ENCODE assay signal across 25 cellular contexts in the genomic region with DNA sequence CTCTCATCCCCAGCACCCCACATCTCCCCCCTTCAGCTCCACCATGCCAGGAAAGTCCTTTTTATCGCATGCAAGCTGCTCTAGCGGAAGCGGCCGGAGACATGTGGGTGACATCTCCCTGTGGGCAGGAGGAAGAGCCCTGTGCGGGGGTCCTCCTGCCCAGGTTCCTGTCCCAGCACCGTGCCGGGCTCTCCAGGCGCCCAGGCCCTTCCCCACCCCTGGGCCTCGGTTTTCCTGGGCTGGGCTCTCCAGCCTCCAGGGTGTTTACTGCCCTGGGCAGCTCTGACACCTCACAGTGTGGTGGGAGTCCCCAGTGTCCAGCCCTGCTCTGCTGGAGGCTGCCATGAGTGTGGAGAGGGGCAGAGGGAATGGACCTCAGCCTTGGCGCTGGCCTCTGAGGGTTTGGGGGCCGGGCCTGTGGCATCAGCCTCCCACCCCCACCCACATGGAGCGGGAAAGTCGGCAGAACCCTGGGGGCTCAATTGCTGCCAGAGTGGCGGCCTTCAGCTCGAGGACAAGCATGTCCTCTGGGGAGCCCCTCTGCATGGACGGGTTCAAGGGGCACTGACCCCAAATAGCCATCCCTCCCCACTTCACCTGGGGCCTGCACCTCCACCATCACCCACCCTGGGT. TPM values are rescaled to one million over a fixed set of nuclear protein-coding genes. Genes with fewer than 3 reads are reported as not detected.
"Had no signal": no experiment of that assay in that cellular context is flagged by ENCODE, and none has a peak within 500 bp of the region (broad histone marks: within the 10 kb centered on the region; RNA-seq: fewer than 3 reads in every experiment).

No MANE protein-coding gene starts in this region.

- H3K9me3 Mint-ChIP-seq: activated B cell treated with CpG ODN at 0.5 μM for 24 hours; activated naive CD4-positive, alpha-beta T cell treated with anti-CD3 and anti-CD28 coated beads for 36 hours; activated naive CD8-positive, alpha-beta T cell treated with anti-CD3 and anti-CD28 coated beads, Interleukin-2, amount 10 ng/mL, durations not matched to agents 7 days and 5 days; nephron; type B pancreatic cell had no signal

- ATAC-seq: activated CD4-positive, alpha-beta T cell treated with anti-CD3 and anti-CD28 coated beads for 36 hours; T-helper 17 cell had no signal

- H3K27ac ChIP-seq: SK-N-MC, thoracic aorta had no signal

- H3K4me3 ChIP-seq: SK-N-MC, thoracic aorta had no signal

- DNase-seq: activated B cell treated with CpG ODN at 0.5 μM for 24 hours; activated CD4-positive, alpha-beta T cell treated with anti-CD3 and anti-CD28 coated beads for 36 hours; activated CD4-positive, alpha-beta T cell treated with anti-CD3 and anti-CD28 coated beads, Interleukin-2, amount 50 U/mL, for 48 hours; activated CD8-positive, alpha-beta memory T cell treated with anti-CD3 and anti-CD28 coated beads, Interleukin-2, amount 50 U/mL, for 48 hours; activated effector memory CD4-positive, alpha-beta T cell treated with Interleukin-2 at 50 U/mL for 16 hours; activated naive CD4-positive, alpha-beta T cell treated with anti-CD3 and anti-CD28 coated beads for 36 hours; activated naive CD8-positive, alpha-beta T cell treated with anti-CD3 and anti-CD28 coated beads, Interleukin-2, amount 10 ng/mL, durations not matched to agents 7 days and 5 days; activated T-cell treated with anti-CD3 and anti-CD28 coated beads, Interleukin-2, amount 50 U/mL, for 48 hours; amniotic stem cell; effector CD4-positive, alpha-beta T cell; erythroblast; foreskin fibroblast; hippocampal formation; nucleus accumbens; stimulated activated CD4-positive, alpha-beta T cell treated with anti-CD3 and anti-CD28 coated beads, Interleukin-4, amount 100 ng/mL, for 24 hours; stimulated activated naive CD4-positive, alpha-beta T cell treated with Interleukin-2 at 50 U/mL for 16 hours; SW 1271 had no signal

- H3K4me3 Mint-ChIP-seq: activated B cell treated with CpG ODN at 0.5 μM for 24 hours; activated CD4-positive, alpha-beta T cell treated with anti-CD3 and anti-CD28 coated beads for 36 hours; activated naive CD4-positive, alpha-beta T cell treated with anti-CD3 and anti-CD28 coated beads for 36 hours; activated naive CD8-positive, alpha-beta T cell treated with anti-CD3 and anti-CD28 coated beads, Interleukin-2, amount 10 ng/mL, durations not matched to agents 7 days and 5 days; nephron; T-helper 17 cell; type B pancreatic cell had no signal

- H3K27ac Mint-ChIP-seq: activated B cell treated with CpG ODN at 0.5 μM for 24 hours; activated CD4-positive, alpha-beta T cell treated with anti-CD3 and anti-CD28 coated beads for 36 hours; activated naive CD4-positive, alpha-beta T cell treated with anti-CD3 and anti-CD28 coated beads for 36 hours; activated naive CD8-positive, alpha-beta T cell treated with anti-CD3 and anti-CD28 coated beads, Interleukin-2, amount 10 ng/mL, durations not matched to agents 7 days and 5 days; nephron; T-helper 17 cell; type B pancreatic cell had no signal

- H3K9me3 ChIP-seq: thoracic aorta had no signal

- H3K36me3 Mint-ChIP-seq: activated naive CD8-positive, alpha-beta T cell treated with anti-CD3 and anti-CD28 coated beads, Interleukin-2, amount 10 ng/mL, durations not matched to agents 7 days and 5 days; type B pancreatic cell had no signal

- H3K4me1 Mint-ChIP-seq: activated B cell treated with CpG ODN at 0.5 μM for 24 hours; activated CD4-positive, alpha-beta T cell treated with anti-CD3 and anti-CD28 coated beads for 36 hours; activated naive CD8-positive, alpha-beta T cell treated with anti-CD3 and anti-CD28 coated beads, Interleukin-2, amount 10 ng/mL, durations not matched to agents 7 days and 5 days; nephron; T-helper 17 cell had no signal

- H3K27me3 Mint-ChIP-seq: activated B cell treated with CpG ODN at 0.5 μM for 24 hours; activated CD4-positive, alpha-beta T cell treated with anti-CD3 and anti-CD28 coated beads for 36 hours; activated naive CD8-positive, alpha-beta T cell treated with anti-CD3 and anti-CD28 coated beads, Interleukin-2, amount 10 ng/mL, durations not matched to agents 7 days and 5 days; T-helper 17 cell; type B pancreatic cell had no signal

- H3K36me3 ChIP-seq: thoracic aorta had no signal

RNA-seq across cellular contexts. Expression of a gene that starts 16.9 kb away (rescaled TPM):
- total RNA-seq: activated B cell treated with CpG ODN at 0.5 μM for 24 hours; activated CD4-positive, alpha-beta T cell treated with anti-CD3 and anti-CD28 coated beads for 36 hours; activated CD8-positive, alpha-beta memory T cell treated with anti-CD3 and anti-CD28 coated beads for 36 hours; activated naive CD4-positive, alpha-beta T cell treated with anti-CD3 and anti-CD28 coated beads for 36 hours; activated naive CD8-positive, alpha-beta T cell treated with anti-CD3 and anti-CD28 coated beads, Interleukin-2, amount 10 ng/mL, durations not matched to agents 7 days and 5 days; fibroblast of lung; lung microvascular endothelial cell; T-helper 17 cell had no signal
- polyA plus RNA-seq: fibroblast of lung had no signal

RNA-seq across cellular contexts. Expression of a gene that starts 36.0 kb away (rescaled TPM):
- total RNA-seq: activated B cell treated with CpG ODN at 0.5 μM for 24 hours had no signal
